In genomic region chr17:80920406-80920805, GRCh38 we compare ENCODE assay signal across 1 cellular context.
TF ChIP-seq lines count a peak whose summit lies in the region.

No MANE protein-coding gene starts in this region.

TF ChIP-seq in K562, 482 proteins besides CTCF, POLR2A, EP300 and RAD21 (continued from another document):
- no peak for TF ChIP-seq NR1H2 (CRISPR knock-in tag; IDR thresholded peaks at IDR 0.05)
- TF ChIP-seq MCM7 (IDR thresholded peaks at IDR 0.05), result no peak
